1 cellular context compared by ENCODE assay signal in genomic region chr9:121861501-121862180, GRCh38.
TF ChIP-seq lines count a peak whose summit lies in the region.

No MANE protein-coding gene starts in this region.

TF ChIP-seq in Ishikawa, 13 proteins besides CTCF, POLR2A, EP300 and RAD21 (continued from another document):
- no peak for TF ChIP-seq FOXM1 (IDR thresholded peaks at IDR 0.05; ENCODE audit: borderline replicate concordance, low read depth)
- TF ChIP-seq ZBTB7A (IDR thresholded peaks at IDR 0.05; ENCODE audit: low read depth) = no peak
- TF ChIP-seq CREB1 (IDR thresholded peaks at IDR 0.05; ENCODE audit: low read depth) = no peak
